1 cellular context compared by ENCODE assay signal in the genomic region with DNA sequence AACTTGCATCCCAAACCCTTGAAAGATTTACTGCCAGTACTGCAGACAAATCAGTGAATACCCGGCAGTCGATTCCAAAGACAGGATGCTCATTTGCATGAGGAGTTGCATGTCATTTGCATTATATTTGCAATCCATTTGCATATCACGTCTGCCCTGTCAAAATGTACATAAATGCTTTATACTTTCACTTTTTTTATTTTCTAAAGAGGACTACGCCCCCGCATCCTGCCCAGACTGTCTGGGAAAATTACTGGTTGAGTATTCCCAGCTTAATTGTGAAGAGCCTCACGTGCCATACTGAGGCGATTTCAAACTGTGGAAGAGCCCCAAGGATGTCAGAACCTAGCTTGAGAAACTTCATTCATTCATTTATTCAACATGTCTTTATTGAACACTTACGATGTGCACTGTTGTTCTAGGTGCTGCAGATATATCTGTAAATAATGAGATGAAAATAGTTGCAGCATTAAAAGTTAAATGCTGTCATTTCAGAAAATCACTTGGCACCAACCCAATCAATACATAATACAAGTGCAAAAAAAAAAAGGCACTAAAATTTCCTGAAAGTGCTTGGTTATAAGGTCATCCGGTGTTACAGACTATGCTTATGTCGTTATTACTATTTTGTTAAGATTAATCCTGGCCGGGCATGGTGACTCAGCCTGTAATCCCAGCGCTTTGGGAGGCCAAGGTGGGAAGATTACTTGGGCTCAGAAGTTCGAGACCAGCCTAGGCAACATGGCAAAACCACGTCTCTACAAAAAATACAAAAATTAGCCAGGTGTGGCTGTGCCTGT.
TF ChIP-seq lines count a peak whose summit lies in the region.

No MANE protein-coding gene starts in this region.

TF ChIP-seq in IMR-90, 13 proteins besides CTCF, POLR2A, EP300 and RAD21:
- peak; percentile 32; the same call in 1 of the 2 replicates for TF ChIP-seq BHLHE40 (IDR thresholded peaks at IDR 0.05; ENCODE audit: low read depth, low read length)
- no peak for TF ChIP-seq FOS (IDR thresholded peaks at IDR 0.05; ENCODE audit: low read depth, low read length)
TF ChIP-seq in IMR-90: peak in this region for 1.
